8 cellular contexts compared by ENCODE assay signal in genomic region chr17:18363021-18363941, GRCh38. TPM values are rescaled to one million over a fixed set of nuclear protein-coding genes. Genes with fewer than 3 reads are reported as not detected.
DNase-seq lines count a peak whose midpoint lies in the region; ATAC-seq and FAIRE-seq lines count a peak whose summit lies in the region.

Gene SHMT1, minus strand, starts transcription at chr17:18363550. Its CDS starts 7,569 bp downstream, at chr17:18355981.

- DNase-seq in NCI-H187 treated with DMSO at 0.1 percent for 48 hours (lab: John Stamatoyannopoulos, UW) (peak; percentile 42), anterior cingulate cortex (lab: John Stamatoyannopoulos, UW) (peak; percentile 51 to 96 (median 89)), right cardiac atrium (peak; percentile 94 to 98 (median 98)), pulmonary artery endothelial cell (ENCODE audit: low read depth, low spot score) (peak; percentile 36), urothelium cell line (ENCODE audit: low spot score) (peak; percentile 98)
- DNase-seq in T-helper 2 cell treated with Interferon-gamma antibody and Interleukin-4, amounts not matched to agents 5 μg/mL and 100 μg/mL, for 36 hours (ENCODE audit: low spot score): peak; percentile 95

- H3K4me3 ChIP-seq in right cardiac atrium (ENCODE audit: low read length): peak within 1 kb of the TSS; percentile 70

- FAIRE-seq in urothelium cell line (lab: Jason Lieb, UNC): peak; percentile 95

- peak within 1 kb of the TSS; percentile 93 for H3K4me3 Mint-ChIP-seq in T-helper 2 cell treated with Interferon-gamma antibody and Interleukin-4, amounts not matched to agents 5 μg/mL and 100 μg/mL, for 36 hours

- H3K4me1 Mint-ChIP-seq in T-helper 2 cell treated with Interferon-gamma antibody and Interleukin-4, amounts not matched to agents 5 μg/mL and 100 μg/mL, for 36 hours (ENCODE audit: low read depth): peaks cover 13% of the 10 kb centered on the region

- no peaks in the 10 kb centered on the region for H3K27me3 ChIP-seq in right cardiac atrium (ENCODE audit: control insufficient read depth, insufficient read depth)

- WGBS in right cardiac atrium: under 1% methylated on average over 78 of the region's 78 CpGs

- H3K9me3 Mint-ChIP-seq in T-helper 2 cell treated with Interferon-gamma antibody and Interleukin-4, amounts not matched to agents 5 μg/mL and 100 μg/mL, for 36 hours: no peaks in the 10 kb centered on the region

- peak within 1 kb of the TSS; percentile 46 for H3K27ac ChIP-seq in right cardiac atrium (ENCODE audit: low read length)

- peak within 1 kb of the TSS; percentile 92 for H3K27ac Mint-ChIP-seq in T-helper 2 cell treated with Interferon-gamma antibody and Interleukin-4, amounts not matched to agents 5 μg/mL and 100 μg/mL, for 36 hours

- H3K9me3 ChIP-seq in right cardiac atrium (ENCODE audit: control insufficient read depth, low read length): no peaks in the 10 kb centered on the region

- H3K36me3 Mint-ChIP-seq in T-helper 2 cell treated with Interferon-gamma antibody and Interleukin-4, amounts not matched to agents 5 μg/mL and 100 μg/mL, for 36 hours (ENCODE audit: low read depth): peaks cover 12% of the 10 kb centered on the region

- no peaks in the 10 kb centered on the region for H3K27me3 Mint-ChIP-seq in T-helper 2 cell treated with Interferon-gamma antibody and Interleukin-4, amounts not matched to agents 5 μg/mL and 100 μg/mL, for 36 hours (ENCODE audit: low read depth)

- H3K4me1 ChIP-seq in right cardiac atrium (ENCODE audit: control insufficient read depth, insufficient read depth, low read length): no peaks in the 10 kb centered on the region

- intact Hi-C loops in right cardiac atrium (cut with DNase I): no loop called here

- peak; percentile 97 for ATAC-seq in GM18502 (IDR thresholded peaks at IDR 0.05; ENCODE audit: poor library complexity, unreplicated experiment)
- peak; percentile 98 for ATAC-seq in HG02885 (IDR thresholded peaks at IDR 0.05; ENCODE audit: poor library complexity, unreplicated experiment)
- peak; percentile 100 for ATAC-seq in right cardiac atrium

RNA-seq across cellular contexts. Expression of gene SHMT1, which starts in this region (rescaled TPM):
- total RNA-seq in right cardiac atrium (1 to 10 TPM; 7.3 to 9.9 (median 8.7) TPM), pulmonary artery endothelial cell (15.4 and 20.4 TPM in 2 replicates)
- polyA plus RNA-seq in right cardiac atrium: 6.4 TPM

Comparison
In these comparisons a context has a peak if more than half of its experiments do, and no peak if none do; other contexts are left out.
1. Peak in every context shown above with its lines: DNase-seq, ATAC-seq, H3K4me3 ChIP-seq and H3K27ac ChIP-seq.
2. DNase-seq: peak in every context shown above with its lines; median percentile 98 in right cardiac atrium; 98 in urothelium cell line; 95 in T-helper 2 cell treated with Interferon-gamma antibody and Interleukin-4, amounts not matched to agents 5 μg/mL and 100 μg/mL, for 36 hours; 89 in anterior cingulate cortex; 42 in NCI-H187 treated with DMSO at 0.1 percent for 48 hours; 36 in pulmonary artery endothelial cell.